9 cellular contexts compared by ENCODE assay signal in genomic region chrX:19991350-19991718, GRCh38. TPM values are rescaled to one million over a fixed set of nuclear protein-coding genes. Genes with fewer than 3 reads are reported as not detected.
DNase-seq lines count a peak whose midpoint lies in the region; ATAC-seq, FAIRE-seq and TF ChIP-seq lines count a peak whose summit lies in the region.
"Had no signal": no experiment of that assay in that cellular context is flagged by ENCODE, and none has a peak within 500 bp of the region (broad histone marks: within the 10 kb centered on the region; RNA-seq: fewer than 3 reads in every experiment).

No MANE protein-coding gene starts in this region.

- intact Hi-C loops in HepG2 (cut with micrococcal nuclease; ENCODE audit: unreplicated experiment) = loop anchor here (1.0 to 5.0 kb wide), 2 partner anchors 76 to 86 kb away; no protein-coding TSS in a partner anchor
- intact Hi-C loops in right lobe of liver (cut with DNase I) = no loop called here
- intact Hi-C loops in activated naive CD4-positive, alpha-beta T cell treated with anti-CD3 and anti-CD28 coated beads for 36 hours (cut with micrococcal nuclease) = loop anchor here (1.0 to 10.0 kb wide), 11 partner anchors 27 to 619 kb away; no protein-coding TSS in a partner anchor
- intact Hi-C loops in lower lobe of right lung (cut with DNase I) = no loop called here
- intact Hi-C loops in vagina (cut with DNase I) = no loop called here

- H3K4me2 ChIP-seq in HepG2 (ENCODE audit: low read depth, low read length) = peak overlapping the region; percentile 78

- 0 out of 4 replicates have a peak, but pooled peaks of 1 of the 2 experiments have one; percentile 24 for TF ChIP-seq POLR2A in HepG2 (IDR thresholded peaks at IDR 0.05; ENCODE audit: insufficient read depth in 1 of 2, low read depth in 2 of 2, low read length in 2 of 2)
- no peak for TF ChIP-seq POLR2A in right lobe of liver (IDR thresholded peaks at IDR 0.05)
- no peak for TF ChIP-seq POLR2A in vagina (IDR thresholded peaks at IDR 0.05)

- in situ Hi-C loops in HepG2 (cut with HindIII; ENCODE audit: extremely low pct_ligation_motif_present, low pct_unique_long_range_greater_than_20kb) = loop anchor here (10.0 kb wide), 1 partner anchor 87 kb away; no protein-coding TSS in a partner anchor

- WGBS in HepG2 (ENCODE audit: low lambda C conversion rate) = 15% methylated on average over 6 of the region's 6 CpGs
- 46% methylated on average over 6 of the region's 6 CpGs for WGBS in right lobe of liver (ENCODE audit: insufficient coverage, low coverage, low lambda C conversion rate, missing lambda C conversion rate)

- H3K27ac Mint-ChIP-seq in activated naive CD4-positive, alpha-beta T cell treated with anti-CD3 and anti-CD28 coated beads for 36 hours = peak overlapping the region; percentile 90

- TF ChIP-seq CTCF in HepG2 (CRISPR knock-in tag; IDR thresholded peaks at IDR 0.05) (no peak), right lobe of liver (IDR thresholded peaks at IDR 0.05) (peak in 1 of 4 donors; percentile 3), lower lobe of right lung (IDR thresholded peaks at IDR 0.05) (peak; percentile 4), vagina (IDR thresholded peaks at IDR 0.05) (no peak)

- DNase-seq in HepG2 (ENCODE audit: low spot score) = no peak
- DNase-seq in right lobe of liver = no peak
- peak; percentile 19 for DNase-seq in activated naive CD4-positive, alpha-beta T cell treated with anti-CD3 and anti-CD28 coated beads for 36 hours
- DNase-seq in lower lobe of right lung = no peak
- no peak for DNase-seq in vagina (ENCODE audit: extremely low spot score in 2 of 2)
- no peak for DNase-seq in stimulated activated CD8-positive, alpha-beta memory T cell treated with anti-CD3 and anti-CD28 coated beads, Interleukin-4, amount 100 ng/mL, for 48 hours
- DNase-seq in Kasumi-1 (lab: John Stamatoyannopoulos, UW) = no peak

- peak; percentile 17 for ATAC-seq in HepG2
- no peak for ATAC-seq in right lobe of liver
- ATAC-seq in lower lobe of right lung = no peak
- no peak for ATAC-seq in HG03108 (IDR thresholded peaks at IDR 0.05; ENCODE audit: unreplicated experiment)

- H3K9me3 Mint-ChIP-seq in activated naive CD4-positive, alpha-beta T cell treated with anti-CD3 and anti-CD28 coated beads for 36 hours = no peaks in the 10 kb centered on the region

- BruUV-seq in HepG2 (replicated peaks; lab: Mats Ljungman, UMichigan) = no TSS peak

- H2AFZ ChIP-seq in HepG2 (ENCODE audit: low read length) = peak overlapping the region; percentile 91

- H3K4me3 ChIP-seq in HepG2 (replicated peaks in 1 of 3; ENCODE audit: insufficient read depth in 1 of 3, low read depth in 2 of 3, low read length in 3 of 3) (peak overlapping the region; percentile 44 to 63 (median 45)), right lobe of liver (peak overlapping the region in 1 of 3 donors; percentile 75), lower lobe of right lung (peak overlapping the region; percentile 75), vagina (peak overlapping the region; percentile 34 to 75)

- POLR2A ChIA-PET in HepG2 (lab: Yijun Ruan, JAX) = no interaction called here

- H3K27ac ChIP-seq in HepG2 (ENCODE audit: extremely low read length, insufficient read depth, low read length) (no peak overlapping the region), right lobe of liver (peak overlapping the region in 1 of 3 donors; percentile 19), lower lobe of right lung (peak overlapping the region; percentile 65), vagina (peak overlapping the region; percentile 60)

- H3K4me1 ChIP-seq in HepG2 (ENCODE audit: insufficient read depth, low read length) (peaks cover 13% of the 10 kb centered on the region; the same call in 1 of the 2 replicates), right lobe of liver (no peaks in the 10 kb centered on the region), lower lobe of right lung (peaks cover 5% of the 10 kb centered on the region), vagina (peaks cover 4% of the 10 kb centered on the region)

- TF ChIP-seq EP300 in HepG2 (IDR thresholded peaks at IDR 0.05; ENCODE audit: low read depth in 2 of 2, low read length in 2 of 2) (no peak), HepG2 (CRISPR knock-in tag; IDR thresholded peaks at IDR 0.05; ENCODE audit: borderline replicate concordance) (no peak)

- peaks cover 1% of the 10 kb centered on the region for H3K36me3 Mint-ChIP-seq in activated naive CD4-positive, alpha-beta T cell treated with anti-CD3 and anti-CD28 coated beads for 36 hours (ENCODE audit: low read depth)

- H3K36me3 ChIP-seq in HepG2 (replicated peaks in 1 of 2; ENCODE audit: control insufficient read depth in 1 of 2, insufficient read depth in 2 of 2, low read length in 2 of 2) = no peaks in the 10 kb centered on the region
- H3K36me3 ChIP-seq in right lobe of liver = no peaks in the 10 kb centered on the region
- no peaks in the 10 kb centered on the region for H3K36me3 ChIP-seq in lower lobe of right lung
- H3K36me3 ChIP-seq in vagina = no peaks in the 10 kb centered on the region
- H3K36me3 ChIP-seq: ovary had no signal

- H3K4me3 Mint-ChIP-seq in activated naive CD4-positive, alpha-beta T cell treated with anti-CD3 and anti-CD28 coated beads for 36 hours = peak overlapping the region; percentile 83

- no peaks in the 10 kb centered on the region for H3K27me3 ChIP-seq in HepG2 (ENCODE audit: control insufficient read depth in 1 of 2, insufficient read depth in 2 of 2, low read length in 2 of 2)
- no peaks in the 10 kb centered on the region for H3K27me3 ChIP-seq in right lobe of liver
- H3K27me3 ChIP-seq in lower lobe of right lung (ENCODE audit: low read depth) = no peaks in the 10 kb centered on the region
- no peaks in the 10 kb centered on the region for H3K27me3 ChIP-seq in vagina
- H3K27me3 ChIP-seq: ovary had no signal

- peak overlapping the region; percentile 49; the same call in 1 of the 2 replicates for H3K9ac ChIP-seq in HepG2 (ENCODE audit: insufficient read depth, low read depth, low read length)

- peaks cover 18% of the 10 kb centered on the region for H3K4me1 Mint-ChIP-seq in activated naive CD4-positive, alpha-beta T cell treated with anti-CD3 and anti-CD28 coated beads for 36 hours (ENCODE audit: low read depth)

- no peaks in the 10 kb centered on the region for H4K20me1 ChIP-seq in HepG2 (ENCODE audit: insufficient read depth, low read length)

- no peak for TF ChIP-seq RAD21 in HepG2 (CRISPR knock-in tag; IDR thresholded peaks at IDR 0.05)

- H3K27me3 Mint-ChIP-seq in activated naive CD4-positive, alpha-beta T cell treated with anti-CD3 and anti-CD28 coated beads for 36 hours (ENCODE audit: low read depth) = no peaks in the 10 kb centered on the region

- no peak for FAIRE-seq in HepG2 (lab: Jason Lieb, UNC)

- CTCF ChIA-PET in HepG2 (lab: Yijun Ruan, JAX; ENCODE audit: low intra/inter-chr PET ratio, low total read pairs) = interaction anchor here (1.3 to 2.0 kb wide), 2 partner anchors 76 to 87 kb away, joined by 4 to 6 read pairs; no protein-coding TSS in a partner anchor
- CTCF ChIA-PET in activated naive CD4-positive, alpha-beta T cell treated with anti-CD3 and anti-CD28 coated beads for 36 hours (lab: Charles Lee) = interaction anchor here (0.6 to 1.2 kb wide), 5 partner anchors 56 to 219 kb away, joined by 3 to 8 read pairs (median 5); no protein-coding TSS in a partner anchor

- H3K79me2 ChIP-seq in HepG2 (ENCODE audit: insufficient read depth, low read length) = no peaks in the 10 kb centered on the region

- H3K9me3 ChIP-seq in HepG2 (ENCODE audit: low read length) = no peaks in the 10 kb centered on the region
- no peaks in the 10 kb centered on the region for H3K9me3 ChIP-seq in right lobe of liver
- no peaks in the 10 kb centered on the region for H3K9me3 ChIP-seq in lower lobe of right lung
- no peaks in the 10 kb centered on the region for H3K9me3 ChIP-seq in vagina
- H3K9me3 ChIP-seq: ovary had no signal

TF ChIP-seq in HepG2, 621 proteins besides CTCF, POLR2A, EP300 and RAD21 (continues in another document):
- no peak for TF ChIP-seq ATF7-NPFF (CRISPR knock-in tag; IDR thresholded peaks at IDR 0.05; ENCODE audit: low read depth)
- no peak for TF ChIP-seq ZNF138 (CRISPR knock-in tag; IDR thresholded peaks at IDR 0.05; ENCODE audit: low read depth)
- no peak for TF ChIP-seq CREBL2 (CRISPR knock-in tag; IDR thresholded peaks at IDR 0.05; ENCODE audit: borderline replicate concordance)
- peak; percentile 41; the same call in 1 of the 2 replicates for TF ChIP-seq POLR2AphosphoS5 (IDR thresholded peaks at IDR 0.05; ENCODE audit: low read depth, low read length)

RNA-seq across cellular contexts. Expression of gene BCLAF3, which starts 0.5 kb away (rescaled TPM):
- total RNA-seq in HepG2 (2016; rRNA removed; fragmentation: Illumina TruSeq; extraction: Trizol) (2.3 and 2.7 TPM in 2 replicates), right lobe of liver (1 to 10 TPM; 2.1 to 4.1 (median 3.0) TPM), lower lobe of right lung (13.1 TPM), vagina (11.8 TPM)
- total RNA-seq in HepG2 (2016; cell fraction: cytosol; rRNA removed; fragmentation: Illumina TruSeq; extraction: Trizol; ENCODE audit: low read depth) = 3.1 and 4.1 TPM in 2 replicates
- total RNA-seq in HepG2 (2016; cell fraction: insoluble cytoplasmic fraction; rRNA removed; fragmentation: Illumina TruSeq; extraction: Trizol) = 2.8 and 3.1 TPM in 2 replicates
- 3.1 and 4.3 TPM in 2 replicates for total RNA-seq in HepG2 (2016; cell fraction: membrane; rRNA removed; fragmentation: Illumina TruSeq; extraction: Trizol)
- 4.7 and 6.2 TPM in 2 replicates for total RNA-seq in HepG2 (2016; cell fraction: nucleus; rRNA removed; fragmentation: Illumina TruSeq; extraction: Trizol)
- 1.5 and 1.8 TPM in 2 replicates for polyA plus RNA-seq in HepG2 (2011; rRNA removed)
- 0.21 and 0.42 TPM in 2 replicates for polyA plus RNA-seq in HepG2 (2011; cell fraction: cytosol; rRNA removed)
- 2.6 and 4.6 TPM in 2 replicates for polyA plus RNA-seq in HepG2 (2011; cell fraction: nucleus; rRNA removed)
- 2.2 and 2.5 TPM in 2 replicates for polyA plus RNA-seq in HepG2 (2012)
- polyA plus RNA-seq in HepG2 (2016; cell fraction: cytosol; fragmentation: Illumina TruSeq; extraction: Trizol; ENCODE audit: low read depth) = 0.17 and 0.46 TPM in 2 replicates
- 3.1 and 4.5 TPM in 2 replicates for polyA plus RNA-seq in HepG2 (2016; cell fraction: insoluble cytoplasmic fraction; fragmentation: Illumina TruSeq; extraction: Trizol; ENCODE audit: low read depth)
- 0.37 and 1.1 TPM in 2 replicates for polyA plus RNA-seq in HepG2 (2016; cell fraction: membrane; fragmentation: Illumina TruSeq; extraction: Trizol; ENCODE audit: low read depth)
- polyA plus RNA-seq in HepG2 (2016; cell fraction: nucleus; fragmentation: Illumina TruSeq; extraction: Trizol; ENCODE audit: insufficient read depth, low read depth) = 9.1 and 10.0 TPM in 2 replicates
- polyA minus RNA-seq in HepG2 (2011; rRNA and poly(A)+ RNA removed; ENCODE audit: low replicate concordance) = 0.30 and 0.84 TPM in 2 replicates
- polyA minus RNA-seq in HepG2 (2011; cell fraction: cytosol; rRNA and poly(A)+ RNA removed) = 0.89 and 1.1 TPM in 2 replicates
- 7.9 and 9.9 TPM in 2 replicates for polyA minus RNA-seq in HepG2 (2011; cell fraction: nucleus; rRNA and poly(A)+ RNA removed)
- 1 to 10 TPM; 3.6 to 4.7 TPM for total RNA-seq in activated naive CD4-positive, alpha-beta T cell treated with anti-CD3 and anti-CD28 coated beads for 36 hours

Comparison
In these comparisons a context has a peak if more than half of its experiments do, and no peak if none do; other contexts are left out.
1. intact Hi-C loops: an anchor here in HepG2 (1.0 to 5.0 kb wide) and activated naive CD4-positive, alpha-beta T cell treated with anti-CD3 and anti-CD28 coated beads for 36 hours (1.0 to 10.0 kb wide); none called in right lobe of liver, lower lobe of right lung and vagina.